In the genomic region with DNA sequence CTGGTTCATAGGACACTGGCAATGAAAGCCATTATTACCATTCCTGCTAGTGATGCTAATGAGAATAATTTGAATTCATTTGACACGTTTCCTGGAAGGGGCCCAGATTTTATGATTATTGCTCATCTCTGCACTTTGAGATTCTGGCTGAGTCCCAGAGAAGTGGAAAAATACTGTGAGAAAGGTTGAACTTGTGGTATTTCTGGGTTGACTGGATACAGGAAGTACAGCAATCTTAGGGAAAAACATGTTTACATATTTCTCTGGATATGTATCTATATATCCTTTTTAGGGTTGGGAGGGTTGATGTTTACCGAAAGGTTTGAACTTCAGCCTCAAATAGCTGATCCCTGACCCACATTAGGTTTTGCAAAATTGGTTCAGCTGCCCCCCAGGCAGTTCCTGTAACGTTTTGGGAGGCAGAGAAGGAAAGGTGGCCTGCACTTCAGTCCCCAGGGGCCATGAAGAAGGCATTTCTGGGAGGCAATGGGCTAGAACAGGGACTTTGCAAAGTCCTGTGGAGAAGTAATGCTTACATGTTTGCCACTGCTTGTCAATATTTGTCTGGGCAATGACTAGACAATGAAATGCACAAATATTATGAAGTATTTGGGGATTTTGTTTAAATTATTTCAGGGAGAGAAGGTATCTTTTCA, we compare ENCODE assay signal across 16 cellular contexts.
DNase-seq lines count a peak whose midpoint lies in the region; ATAC-seq and TF ChIP-seq lines count a peak whose summit lies in the region.
"Had no signal": no experiment of that assay in that cellular context is flagged by ENCODE, and none has a peak within 500 bp of the region (broad histone marks: within the 10 kb centered on the region; RNA-seq: fewer than 3 reads in every experiment).

No MANE protein-coding gene starts in this region.

- H3K27ac ChIP-seq in IMR-90 (ENCODE audit: insufficient read depth, low read length): peak overlapping the region; percentile 72; the same call in 1 of the 2 replicates

- no peak overlapping the region for H2AK9ac ChIP-seq in IMR-90 (replicated peaks; ENCODE audit: low read depth, low read length, poor library complexity)

- no peak for TF ChIP-seq POLR2A in IMR-90 (IDR thresholded peaks at IDR 0.05; ENCODE audit: low read depth, low read length)

- intact Hi-C loops in IMR-90 (cut with micrococcal nuclease): no loop called here

- WGBS in IMR-90 (ENCODE audit: extremely low coverage in 2 of 2, insufficient read length in 1 of 2), 2 experiments: 20% methylated on average over 1 of the region's 3 CpGs; no CpG with 5 or more reads in 1 of the 2 experiments

- peaks cover 14% of the 10 kb centered on the region for H3K4me1 ChIP-seq in IMR-90 (ENCODE audit: control insufficient read depth, insufficient read depth, low read length)

- in situ Hi-C loops in IMR-90 (cut with MboI; ENCODE audit: low sequenced_read_pairs): no loop called here

- H2AFZ ChIP-seq in IMR-90 (replicated peaks; ENCODE audit: low read length, poor library complexity): peak overlapping the region; percentile 71
- H2AFZ ChIP-seq: GM23338 had no signal

- peak overlapping the region; percentile 38 to 84; a peak in 3 of 4 replicates for H4K8ac ChIP-seq in IMR-90 (ENCODE audit: low read depth in 2 of 2, low read length in 2 of 2)

- H3K4me3 ChIP-seq in IMR-90 (ENCODE audit: insufficient read depth, low read depth, low read length) (no peak overlapping the region), epithelial cell of esophagus (ENCODE audit: low read length) (no peak overlapping the region)
- H3K4me3 ChIP-seq: GM23338, thoracic aorta had no signal

- 0 out of 2 replicates have a peak overlapping the region, but pooled peaks have one; percentile 24 for H3K56ac ChIP-seq in IMR-90 (ENCODE audit: extremely low read depth, insufficient read depth, low read length)

- no peaks in the 10 kb centered on the region for H3K27me3 ChIP-seq in IMR-90 (ENCODE audit: control insufficient read depth, insufficient read depth, low read length)

- peaks cover 2 to 10% (median 4%) of the 10 kb centered on the region in 3 donors for H3K27me3 Mint-ChIP-seq in immature natural killer cell (ENCODE audit: low read depth in 3 of 3)

- peaks cover 7% of the 10 kb centered on the region; the same call in 1 of the 2 replicates for H3K9me1 ChIP-seq in IMR-90 (ENCODE audit: insufficient read depth, low read length)

- peaks cover 18 to 33% of the 10 kb centered on the region in 2 donors for H3K4me1 Mint-ChIP-seq in immature natural killer cell

- H4K91ac ChIP-seq in IMR-90 (ENCODE audit: insufficient read depth, low read depth, low read length): peak overlapping the region; percentile 73; the same call in 1 of the 2 replicates

- no TSS peak for BruUV-seq in IMR-90 (replicated peaks; lab: Mats Ljungman, UMichigan)

- H4K5ac ChIP-seq in IMR-90 (ENCODE audit: low read depth, low read length): peak overlapping the region; percentile 19

- dilution Hi-C loops in IMR-90 (cut with HindIII; ENCODE audit: low sequenced_read_pairs, unreplicated experiment): no loop called here

- ATAC-seq in IMR-90 (ENCODE audit: low read depth): peak; percentile 81
- ATAC-seq in GM18498 (IDR thresholded peaks at IDR 0.05; ENCODE audit: unreplicated experiment): no peak
- ATAC-seq: GM23338, natural killer cell had no signal

- no peak for TF ChIP-seq CTCF in IMR-90 (conservative IDR thresholded peaks at IDR 0.05; ENCODE audit: low read depth, low read length)
- no peak for TF ChIP-seq CTCF in epithelial cell of esophagus (IDR thresholded peaks at IDR 0.05; ENCODE audit: insufficient read depth, low read depth, low read length, missing control alignments)

- peak overlapping the region; percentile 81 for H2BK5ac ChIP-seq in IMR-90 (ENCODE audit: low read depth, low read length, poor library complexity, severe bottlenecking)

- peak overlapping the region; percentile 79; the same call in 2 of the 3 replicates for H2BK15ac ChIP-seq in IMR-90 (ENCODE audit: low read depth, low read length)

- H2AK5ac ChIP-seq in IMR-90 (ENCODE audit: low read depth, low read length): peak overlapping the region; percentile 72; the same call in 1 of the 2 replicates

- CTCF ChIA-PET in IMR-90 (lab: Yijun Ruan, JAX): interaction anchor here (0.6 kb wide), 1 partner anchor 1071 kb away, joined by 3 read pairs; no protein-coding TSS in a partner anchor

- peak overlapping the region; percentile 28 for H3K18ac ChIP-seq in IMR-90 (ENCODE audit: low read depth, low read length)

- H4K20me1 ChIP-seq in IMR-90 (ENCODE audit: insufficient read depth, low read length): no peaks in the 10 kb centered on the region

- H3K79me1 ChIP-seq in IMR-90 (ENCODE audit: low read depth in 1 of 2, low read length in 2 of 2): no peaks in the 10 kb centered on the region

- peak overlapping the region; percentile 68 for H2BK20ac ChIP-seq in IMR-90 (ENCODE audit: low read depth, low read length)

- peak overlapping the region; percentile 82 for H3K4ac ChIP-seq in IMR-90 (ENCODE audit: low read depth, low read length)

- POLR2A ChIA-PET in IMR-90 (lab: Charles Lee; ENCODE audit: unreplicated experiment): no interaction called here

- H3K4me2 ChIP-seq in IMR-90 (ENCODE audit: low read depth, low read length): no peak overlapping the region; the same call in 1 of the 2 replicates
- H3K4me2 ChIP-seq: GM23338 had no signal

- DNase-seq in AG08395 (ENCODE audit: low spot score) (peak; percentile 62), IMR-90 (peak; percentile 82), epithelial cell of esophagus (ENCODE audit: low read depth) (peak; percentile 71), lung microvascular endothelial cell (ENCODE audit: low read depth in 2 of 2) (peak; percentile 93 to 97), HK-2 (ENCODE audit: unreplicated experiment) (no peak), immature natural killer cell (no peak), SK-N-DZ (ENCODE audit: low spot score) (no peak)
- DNase-seq: CD8-positive, alpha-beta memory T cell; glutamatergic neuron; natural killer cell; NCI-H187; SHP77 had no signal

- H3K36me3 Mint-ChIP-seq in immature natural killer cell: no peaks in the 10 kb centered on the region
- H3K36me3 Mint-ChIP-seq: activated naive CD8-positive, alpha-beta T cell; natural killer cell had no signal

- no peak overlapping the region for H3K4me3 Mint-ChIP-seq in immature natural killer cell
- H3K4me3 Mint-ChIP-seq: activated naive CD8-positive, alpha-beta T cell; CD8-positive, alpha-beta memory T cell; GM23338; natural killer cell had no signal

- no peaks in the 10 kb centered on the region for H3K36me3 ChIP-seq in IMR-90 (ENCODE audit: control insufficient read depth, insufficient read depth, low read length)
- H3K36me3 ChIP-seq: thoracic aorta had no signal

- H3K9ac ChIP-seq in IMR-90 (ENCODE audit: low read depth, low read length): no peak overlapping the region

- peak overlapping the region; percentile 85 for H2BK120ac ChIP-seq in IMR-90 (ENCODE audit: low read depth, low read length)

- H3K14ac ChIP-seq in IMR-90 (replicated peaks; ENCODE audit: low read depth, low read length): peak overlapping the region; percentile 74

- H3K9me3 Mint-ChIP-seq in immature natural killer cell: peaks cover 0 to 1% (median 0%) of the 10 kb centered on the region in 6 donors

- H3K23ac ChIP-seq in IMR-90 (ENCODE audit: low read depth, low read length): peak overlapping the region; percentile 74; the same call in 1 of the 2 replicates

- no peak for TF ChIP-seq RAD21 in IMR-90 (IDR thresholded peaks at IDR 0.05; ENCODE audit: low read length)

- H3K9me3 ChIP-seq in IMR-90 (ENCODE audit: control insufficient read depth, insufficient read depth, low read length): no peaks in the 10 kb centered on the region
- H3K9me3 ChIP-seq: thoracic aorta had no signal

- no peak overlapping the region for H3K27ac Mint-ChIP-seq in immature natural killer cell
- H3K27ac Mint-ChIP-seq: activated naive CD8-positive, alpha-beta T cell; CD8-positive, alpha-beta memory T cell; GM23338; natural killer cell had no signal

TF ChIP-seq in IMR-90, 13 proteins besides CTCF, POLR2A, EP300 and RAD21:
- TF ChIP-seq MAFK (IDR thresholded peaks at IDR 0.05; ENCODE audit: low read depth, low read length): peak; percentile 12; the same call in 1 of the 2 replicates
- TF ChIP-seq RFX5 (IDR thresholded peaks at IDR 0.05; ENCODE audit: low read depth, low read length): no peak
- no peak for TF ChIP-seq RCOR1 (IDR thresholded peaks at IDR 0.05; ENCODE audit: insufficient replicate concordance, low read length)

Comparison
In these comparisons a context has a peak if more than half of its experiments do, and no peak if none do; other contexts are left out.
1. DNase-seq: peak in AG08395 (single experiment), IMR-90 (single experiment), epithelial cell of esophagus (single experiment) and lung microvascular endothelial cell (2 of 2); none in HK-2 (single experiment), immature natural killer cell (0 of 3) and SK-N-DZ (single experiment).